14 cellular contexts compared by ENCODE assay signal in genomic region chrX:1164322-1165288, GRCh38. TPM values are rescaled to one million over a fixed set of nuclear protein-coding genes. Genes with fewer than 3 reads are reported as not detected.
A peak's percentile ranks its signal among the peaks of the same experiment; 100 is the strongest.
DNase-seq lines count a peak whose midpoint lies in the region; ATAC-seq and TF ChIP-seq lines count a peak whose summit lies in the region.
"Had no signal": no experiment of that assay in that cellular context is flagged by ENCODE, and none has a peak within 500 bp of the region (broad histone marks: within the 10 kb centered on the region; RNA-seq: fewer than 3 reads in every experiment).

No MANE protein-coding gene starts in this region.

- H3K79me2 ChIP-seq in MM.1S (ENCODE audit: low read length), result no peaks in the 10 kb centered on the region

- H3K27me3 ChIP-seq in MM.1S (replicated peaks; ENCODE audit: insufficient read depth, low read length) (no peaks in the 10 kb centered on the region), gastroesophageal sphincter (peaks cover 34% of the 10 kb centered on the region), sigmoid colon (peaks cover 0 to 17% (median 8%) of the 10 kb centered on the region in 3 donors)

- peak; percentile 16 to 39 for ATAC-seq in activated naive CD4-positive, alpha-beta T cell treated with anti-CD3 and anti-CD28 coated beads, Interleukin-2, amount 50 U/mL, for 72 hours
- peak; percentile 36 for ATAC-seq in gastroesophageal sphincter
- no peak for ATAC-seq in HG03095 (IDR thresholded peaks at IDR 0.05; ENCODE audit: unreplicated experiment)
- ATAC-seq: left lobe of liver had no signal

- H3K9me3 ChIP-seq in MM.1S (replicated peaks; ENCODE audit: insufficient read depth, low read length) (no peaks in the 10 kb centered on the region), gastroesophageal sphincter (no peaks in the 10 kb centered on the region), sigmoid colon (no peaks in the 10 kb centered on the region)

- DNase-seq in activated naive CD4-positive, alpha-beta T cell treated with anti-CD3 and anti-CD28 coated beads, Interleukin-2, amount 50 U/mL, for 72 hours (ENCODE audit: low spot score in 2 of 2), result no peak
- DNase-seq in activated naive CD4-positive, alpha-beta T cell treated with Interleukin-2 at 50 U/mL for 16 hours, result no peak
- DNase-seq in MM.1S, result peak; percentile 78
- DNase-seq in sigmoid colon, result peak; percentile 70
- no peak for DNase-seq in DMS114 treated with DMSO at 0.1 percent for 48 hours (lab: John Stamatoyannopoulos, UW; ENCODE audit: unreplicated experiment)
- DNase-seq in COLO829 (ENCODE audit: low spot score), result no peak
- DNase-seq: activated T-cell treated with anti-CD3 and anti-CD28 coated beads for 4 hours; AML-193; NCI-H1930; stimulated activated CD4-positive, alpha-beta T cell treated with anti-CD3 and anti-CD28 coated beads, Interleukin-4, amount 100 ng/mL, for 24 hours; T-helper 9 cell had no signal

- intact Hi-C loops in sigmoid colon (cut with DNase I), result no loop called here

- peaks cover 4 to 12% of the 10 kb centered on the region in 2 donors for H3K9me3 Mint-ChIP-seq in activated naive CD4-positive, alpha-beta T cell treated with anti-CD3 and anti-CD28 coated beads, Interleukin-2, amount 50 U/mL, for 72 hours

- H3K4me2 ChIP-seq in MM.1S (ENCODE audit: low read depth, low read length), result peak overlapping the region; percentile 41; the same call in 1 of the 2 replicates

- no peak for TF ChIP-seq POLR2A in gastroesophageal sphincter (IDR thresholded peaks at IDR 0.05)
- no peak for TF ChIP-seq POLR2A in sigmoid colon (IDR thresholded peaks at IDR 0.05)

- H2AFZ ChIP-seq in MM.1S (ENCODE audit: low read length), result no peak overlapping the region

- H3K27ac ChIP-seq in MM.1S (ENCODE audit: low read length), result no peak overlapping the region
- H3K27ac ChIP-seq in gastroesophageal sphincter, result no peak overlapping the region
- no peak overlapping the region for H3K27ac ChIP-seq in sigmoid colon

- TF ChIP-seq EP300 in gastroesophageal sphincter (IDR thresholded peaks at IDR 0.05), result no peak
- no peak for TF ChIP-seq EP300 in sigmoid colon (IDR thresholded peaks at IDR 0.05)

- TF ChIP-seq CTCF in MM.1S (IDR thresholded peaks at IDR 0.05; ENCODE audit: low read length) (no peak), gastroesophageal sphincter (IDR thresholded peaks at IDR 0.05) (no peak), sigmoid colon (IDR thresholded peaks at IDR 0.05) (no peak)

- peak overlapping the region in 1 of 2 donors; percentile 22 for H3K27ac Mint-ChIP-seq in activated naive CD4-positive, alpha-beta T cell treated with anti-CD3 and anti-CD28 coated beads, Interleukin-2, amount 50 U/mL, for 72 hours

- H3F3A ChIP-seq in MM.1S (ENCODE audit: insufficient read depth, low read length), result no peaks in the 10 kb centered on the region; the same call in 1 of the 2 replicates

- no peak overlapping the region for H3K9ac ChIP-seq in MM.1S (ENCODE audit: low read length)

- 21 to 32% methylated on average over 12 to 18 of the region's 18 CpGs for WGBS in gastroesophageal sphincter (ENCODE audit: low coverage in 1 of 2), 2 donors
- 17 to 46% methylated on average over 18 of the region's 18 CpGs for WGBS in sigmoid colon, 2 donors

- no peaks in the 10 kb centered on the region for H3K4me1 ChIP-seq in MM.1S (ENCODE audit: low read length)
- no peaks in the 10 kb centered on the region for H3K4me1 ChIP-seq in gastroesophageal sphincter
- H3K4me1 ChIP-seq in sigmoid colon, result peaks cover 0 to 5% (median 0%) of the 10 kb centered on the region in 4 donors

- no peak overlapping the region for H3K4me3 ChIP-seq in MM.1S (ENCODE audit: low read length)
- H3K4me3 ChIP-seq in gastroesophageal sphincter, result no peak overlapping the region
- H3K4me3 ChIP-seq in sigmoid colon, result no peak overlapping the region

- no peaks in the 10 kb centered on the region for H4K20me1 ChIP-seq in MM.1S (ENCODE audit: insufficient read depth, low read length)

- H3K36me3 ChIP-seq in MM.1S (replicated peaks; ENCODE audit: insufficient read depth, low read length) (no peaks in the 10 kb centered on the region), gastroesophageal sphincter (no peaks in the 10 kb centered on the region), sigmoid colon (no peaks in the 10 kb centered on the region)

- H3K36me3 Mint-ChIP-seq in activated naive CD4-positive, alpha-beta T cell treated with anti-CD3 and anti-CD28 coated beads, Interleukin-2, amount 50 U/mL, for 72 hours, result no peaks in the 10 kb centered on the region

- H3K9me2 ChIP-seq in MM.1S (replicated peaks; ENCODE audit: insufficient read depth, low read length), result no peaks in the 10 kb centered on the region

RNA-seq across cellular contexts. Expression of gene CRLF2, which starts 47.8 kb away (rescaled TPM):
- 1 to 10 TPM; 1.3 to 1.6 TPM for total RNA-seq in activated naive CD4-positive, alpha-beta T cell treated with anti-CD3 and anti-CD28 coated beads, Interleukin-2, amount 50 U/mL, for 72 hours
- total RNA-seq in gastroesophageal sphincter (1 to 10 TPM in 2 of 4 donors, under 1 TPM in 1, not detected in 1; 0.93 to 2.3 (median 2.0) TPM), sigmoid colon (1 to 10 TPM in 1 of 4 donors, under 1 TPM in 2, not detected in 1; 0.41 to 1.1 (median 0.71) TPM)
- under 1 TPM in 1 of 3 donors, not detected in 2; 0.77 TPM for polyA plus RNA-seq in sigmoid colon
- total RNA-seq: left lobe of liver had no signal

Comparison
In these comparisons a context has a peak if more than half of its experiments do, and no peak if none do; other contexts are left out.
1. DNase-seq: peak in MM.1S (single experiment) and sigmoid colon (single experiment); none in activated naive CD4-positive, alpha-beta T cell treated with anti-CD3 and anti-CD28 coated beads, Interleukin-2, amount 50 U/mL, for 72 hours (0 of 2), activated naive CD4-positive, alpha-beta T cell treated with Interleukin-2 at 50 U/mL for 16 hours (single experiment), DMS114 treated with DMSO at 0.1 percent for 48 hours (single experiment) and COLO829 (single experiment).